ENCODE assay signal across 12 cellular contexts in the genomic region with DNA sequence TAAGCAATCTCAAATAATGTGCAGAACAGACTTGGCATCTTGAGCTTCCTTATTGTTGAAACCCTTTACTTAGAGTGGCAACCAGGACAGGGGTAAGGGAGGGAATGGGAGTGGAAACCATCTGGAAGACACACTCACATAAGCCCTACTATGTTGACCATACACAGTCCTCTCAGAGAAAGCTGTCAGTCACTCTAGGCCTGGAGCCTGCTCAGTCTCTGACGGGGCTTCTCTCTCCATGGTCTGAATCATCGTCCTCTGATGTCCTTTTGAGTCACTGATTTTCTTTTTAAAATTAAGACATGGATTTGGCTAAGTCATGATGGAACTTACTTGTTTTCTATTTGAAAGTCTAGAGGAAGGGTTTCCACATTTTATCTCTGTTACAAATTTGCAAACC.
DNase-seq lines count a peak whose midpoint lies in the region; ATAC-seq, FAIRE-seq and TF ChIP-seq lines count a peak whose summit lies in the region.
"Had no signal": no experiment of that assay in that cellular context is flagged by ENCODE, and none has a peak within 500 bp of the region (broad histone marks: within the 10 kb centered on the region; RNA-seq: fewer than 3 reads in every experiment).

No MANE protein-coding gene starts in this region.

- no peak for TF ChIP-seq CTCF in A549 (IDR thresholded peaks at IDR 0.05)

- ATAC-seq in A549 (peak; percentile 76 to 78), GM18519 (IDR thresholded peaks at IDR 0.05; ENCODE audit: low FRiP score, unreplicated experiment) (no peak), GM21423 (IDR thresholded peaks at IDR 0.05; ENCODE audit: unreplicated experiment) (no peak), HG02973 (IDR thresholded peaks at IDR 0.05; ENCODE audit: unreplicated experiment) (no peak)

- no peak overlapping the region for H2BK12ac ChIP-seq in mesenchymal stem cell (ENCODE audit: low read length in 2 of 2)

- H3K18ac ChIP-seq in mesenchymal stem cell (ENCODE audit: low read depth in 1 of 2, low read length in 2 of 2): peak overlapping the region in 1 of 2 experiments; percentile 5

- peak in 1 of 2 experiments; percentile 24 for DNase-seq in A549 (ENCODE audit: low read depth in 1 of 2, low spot score in 1 of 2)
- DNase-seq in LHCN-M2 (ENCODE audit: low read depth): peak; percentile 75
- peak; percentile 54 for DNase-seq in dermis blood vessel endothelial cell
- DNase-seq in mesenchymal stem cell: peak; percentile 76
- no peak for DNase-seq in NCI-H345 (lab: John Stamatoyannopoulos, UW)
- DNase-seq: activated T-cell treated with anti-CD3 and anti-CD28 coated beads, Interleukin-2, amount 50 U/mL, for 1 hour; NCI-H1930 had no signal

- CTCF ChIA-PET in A549 (lab: Yijun Ruan, JAX): interaction anchor here (1.1 to 1.7 kb wide), 4 partner anchors 16 to 182 kb away, joined by 3 to 5 read pairs (median 4); no protein-coding TSS in a partner anchor

- peak overlapping the region; percentile 69 for H3K9ac ChIP-seq in mesenchymal stem cell (ENCODE audit: low read length)
- H3K9ac ChIP-seq: neural progenitor cell had no signal

- peak overlapping the region; percentile 72 for H3K4me2 ChIP-seq in A549
- H3K4me2 ChIP-seq in mesenchymal stem cell (ENCODE audit: low read length, poor library complexity, severe bottlenecking): no peak overlapping the region

- H3K27ac ChIP-seq in A549 (peak overlapping the region in 1 of 2 experiments; percentile 73; a peak in 3 of 6 replicates), mesenchymal stem cell (ENCODE audit: low read length, poor library complexity, severe bottlenecking) (no peak overlapping the region)
- H3K27ac ChIP-seq: neural progenitor cell had no signal

- POLR2A ChIA-PET in A549 (lab: Yijun Ruan, JAX): no interaction called here

- no peak for FAIRE-seq in A549 (lab: Jason Lieb, UNC)
- FAIRE-seq: colon had no signal

- WGBS in A549 (ENCODE audit: missing lambda C conversion rate): 18% methylated on average over 2 of the region's 2 CpGs
- 21% methylated on average over 2 of the region's 2 CpGs for WGBS in mesenchymal stem cell

- H3K4me1 ChIP-seq in A549: peaks cover 75% of the 10 kb centered on the region
- H3K4me1 ChIP-seq in mesenchymal stem cell (ENCODE audit: control insufficient read depth, insufficient read depth, low read depth, low read length): peaks cover 5% of the 10 kb centered on the region

- no peak for TF ChIP-seq POLR2A in A549 (IDR thresholded peaks at IDR 0.05; ENCODE audit: low read length)

- H2BK15ac ChIP-seq in mesenchymal stem cell (ENCODE audit: low read depth, poor library complexity, severe bottlenecking): no peak overlapping the region

- no peak overlapping the region for H3K23ac ChIP-seq in mesenchymal stem cell (ENCODE audit: low read length in 2 of 2)

- H4K8ac ChIP-seq in mesenchymal stem cell (ENCODE audit: low read length): peak overlapping the region; percentile 33

- no peak overlapping the region for H2AFZ ChIP-seq in mesenchymal stem cell (ENCODE audit: low read depth, low read length)
- H2AFZ ChIP-seq: neural progenitor cell had no signal

- H3K36me3 ChIP-seq in mesenchymal stem cell (ENCODE audit: control insufficient read depth in 1 of 2, insufficient read depth in 2 of 2, low read depth in 1 of 2, low read length in 2 of 2): peaks cover 0 to 16% of the 10 kb centered on the region in 2 experiments

- no peaks in the 10 kb centered on the region for H3K27me3 ChIP-seq in mesenchymal stem cell (ENCODE audit: control insufficient read depth in 1 of 2, insufficient read depth in 1 of 2, low read length in 2 of 2)
- H3K27me3 ChIP-seq: neural progenitor cell had no signal

- H2BK120ac ChIP-seq in mesenchymal stem cell (ENCODE audit: low read depth, low read length): no peak overlapping the region

- H3K9me3 ChIP-seq in A549: peaks cover 3% of the 10 kb centered on the region; the same call in 1 of the 3 replicates
- peaks cover 4% of the 10 kb centered on the region for H3K9me3 ChIP-seq in mesenchymal stem cell (ENCODE audit: control insufficient read depth, low read length)

- TF ChIP-seq RAD21 in A549 (conservative IDR thresholded peaks at IDR 0.05 in 1 of 2, IDR thresholded peaks at IDR 0.05 in 1 of 2): no peak

- no peak for TF ChIP-seq EP300 in A549 (IDR thresholded peaks at IDR 0.05)

- H3K4me3 ChIP-seq in A549 (no peak overlapping the region), mesenchymal stem cell (ENCODE audit: insufficient read depth in 1 of 2, low read depth in 1 of 2, low read length in 2 of 2) (peak overlapping the region in 1 of 2 experiments; percentile 16)
- H3K4me3 ChIP-seq: neural progenitor cell had no signal

- H3K14ac ChIP-seq in mesenchymal stem cell (ENCODE audit: low read length in 2 of 2): no peak overlapping the region

- no peak overlapping the region for H2AK5ac ChIP-seq in mesenchymal stem cell (ENCODE audit: low read length, severe bottlenecking)

- peak overlapping the region in 1 of 2 experiments; percentile 27 for H3K4ac ChIP-seq in mesenchymal stem cell (ENCODE audit: low read depth in 1 of 2, low read length in 2 of 2)

- H3K79me1 ChIP-seq in mesenchymal stem cell (replicated peaks; ENCODE audit: low read length, poor library complexity, severe bottlenecking): peaks cover 5% of the 10 kb centered on the region

- H2BK5ac ChIP-seq in mesenchymal stem cell (ENCODE audit: low read depth, low read length, poor library complexity, severe bottlenecking): no peak overlapping the region

- no peak overlapping the region for H4K91ac ChIP-seq in mesenchymal stem cell (ENCODE audit: low read length)

TF ChIP-seq in A549, 52 proteins besides CTCF, POLR2A, EP300 and RAD21:
- TF ChIP-seq NPAS2 (CRISPR knock-in tag; IDR thresholded peaks at IDR 0.05; ENCODE audit: borderline replicate concordance): no peak
- TF ChIP-seq CHD4 (IDR thresholded peaks at IDR 0.05; ENCODE audit: borderline replicate concordance): no peak
- TF ChIP-seq HOXA7 (CRISPR knock-in tag; IDR thresholded peaks at IDR 0.05): no peak
- TF ChIP-seq MAZ (IDR thresholded peaks at IDR 0.05; ENCODE audit: borderline replicate concordance, low read depth, low read length): no peak
- no peak for TF ChIP-seq RNF2 (IDR thresholded peaks at IDR 0.05; ENCODE audit: borderline replicate concordance, low read depth)
- TF ChIP-seq, protein P1, sequence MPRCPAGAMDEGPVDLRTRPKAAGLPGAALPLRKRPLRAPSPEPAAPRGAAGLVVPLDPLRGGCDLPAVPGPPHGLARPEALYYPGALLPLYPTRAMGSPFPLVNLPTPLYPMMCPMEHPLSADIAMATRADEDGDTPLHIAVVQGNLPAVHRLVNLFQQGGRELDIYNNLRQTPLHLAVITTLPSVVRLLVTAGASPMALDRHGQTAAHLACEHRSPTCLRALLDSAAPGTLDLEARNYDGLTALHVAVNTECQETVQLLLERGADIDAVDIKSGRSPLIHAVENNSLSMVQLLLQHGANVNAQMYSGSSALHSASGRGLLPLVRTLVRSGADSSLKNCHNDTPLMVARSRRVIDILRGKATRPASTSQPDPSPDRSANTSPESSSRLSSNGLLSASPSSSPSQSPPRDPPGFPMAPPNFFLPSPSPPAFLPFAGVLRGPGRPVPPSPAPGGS (IDR thresholded peaks at IDR 0.05): no peak
- TF ChIP-seq MAFK (IDR thresholded peaks at IDR 0.05; ENCODE audit: partially characterized antibody): no peak
- TF ChIP-seq, protein P2, sequence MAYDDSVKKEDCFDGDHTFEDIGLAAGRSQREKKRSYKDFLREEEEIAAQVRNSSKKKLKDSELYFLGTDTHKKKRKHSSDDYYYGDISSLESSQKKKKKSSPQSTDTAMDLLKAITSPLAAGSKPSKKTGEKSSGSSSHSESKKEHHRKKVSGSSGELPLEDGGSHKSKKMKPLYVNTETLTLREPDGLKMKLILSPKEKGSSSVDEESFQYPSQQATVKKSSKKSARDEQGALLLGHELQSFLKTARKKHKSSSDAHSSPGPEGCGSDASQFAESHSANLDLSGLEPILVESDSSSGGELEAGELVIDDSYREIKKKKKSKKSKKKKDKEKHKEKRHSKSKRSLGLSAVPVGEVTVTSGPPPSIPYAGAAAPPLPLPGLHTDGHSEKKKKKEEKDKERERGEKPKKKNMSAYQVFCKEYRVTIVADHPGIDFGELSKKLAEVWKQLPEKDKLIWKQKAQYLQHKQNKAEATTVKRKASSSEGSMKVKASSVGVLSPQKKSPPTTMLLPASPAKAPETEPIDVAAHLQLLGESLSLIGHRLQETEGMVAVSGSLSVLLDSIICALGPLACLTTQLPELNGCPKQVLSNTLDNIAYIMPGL (CRISPR knock-in tag; IDR thresholded peaks at IDR 0.05; ENCODE audit: borderline replicate concordance): no peak
- TF ChIP-seq RARB (CRISPR knock-in tag; IDR thresholded peaks at IDR 0.05): no peak

Comparison
In these comparisons a context has a peak if more than half of its experiments do, and no peak if none do; other contexts are left out.
1. ATAC-seq: peak in A549 (2 of 2); none in GM18519 (single experiment), GM21423 (single experiment) and HG02973 (single experiment).